Comparison of ENCODE assay signal across 8 cellular contexts in genomic region chr19:4575978-4576933, GRCh38. TPM values are rescaled to one million over a fixed set of nuclear protein-coding genes. Genes with fewer than 3 reads are reported as not detected.
DNase-seq lines count a peak whose midpoint lies in the region; TF ChIP-seq lines count a peak whose summit lies in the region.

No MANE protein-coding gene starts in this region.

- H3K9ac ChIP-seq in MM.1S (ENCODE audit: low read length) (no peak overlapping the region), stomach smooth muscle (ENCODE audit: low read length in 2 of 2) (no peak overlapping the region)

- no peaks in the 10 kb centered on the region for H3K9me3 Mint-ChIP-seq in neural crest cell

- DNase-seq in GM06990 (ENCODE audit: extremely low read depth, insufficient read length) (no peak), MM.1S (peak; percentile 37), esophagus squamous epithelium (lab: John Stamatoyannopoulos, UW) (no peak), neural crest cell (ENCODE audit: low read depth, low spot score) (peak; percentile 88), putamen (ENCODE audit: low spot score) (no peak), DMS153 treated with DMSO at 0.1 percent for 48 hours (lab: John Stamatoyannopoulos, UW; ENCODE audit: unreplicated experiment) (no peak)
- DNase-seq in activated CD8-positive, alpha-beta memory T cell treated with anti-CD3 and anti-CD28 coated beads, Interleukin-2, amount 50 U/mL, for 48 hours: peak; percentile 90

- peak overlapping the region; percentile 49 for H3K4me3 Mint-ChIP-seq in neural crest cell

- TF ChIP-seq POLR2A in esophagus squamous epithelium (IDR thresholded peaks at IDR 0.05): no peak

- H2AFZ ChIP-seq in MM.1S (ENCODE audit: low read length): no peak overlapping the region

- no peaks in the 10 kb centered on the region for H4K20me1 ChIP-seq in MM.1S (ENCODE audit: insufficient read depth, low read length)

- no peaks in the 10 kb centered on the region for H3K9me2 ChIP-seq in MM.1S (replicated peaks; ENCODE audit: insufficient read depth, low read length)

- H3K36me3 Mint-ChIP-seq in neural crest cell (ENCODE audit: low read depth): no peaks in the 10 kb centered on the region

- peaks cover 18% of the 10 kb centered on the region for H3K4me1 Mint-ChIP-seq in neural crest cell

- H3K36me3 ChIP-seq in GM06990 (ENCODE audit: control insufficient read depth, insufficient read depth, low read length): no peaks in the 10 kb centered on the region
- H3K36me3 ChIP-seq in MM.1S (replicated peaks; ENCODE audit: insufficient read depth, low read length): no peaks in the 10 kb centered on the region
- H3K36me3 ChIP-seq in esophagus squamous epithelium: no peaks in the 10 kb centered on the region
- no peaks in the 10 kb centered on the region for H3K36me3 ChIP-seq in stomach smooth muscle (ENCODE audit: control insufficient read depth in 2 of 2, insufficient read depth in 2 of 2, low read length in 2 of 2)

- H3K9me3 ChIP-seq in MM.1S (replicated peaks; ENCODE audit: insufficient read depth, low read length) (no peaks in the 10 kb centered on the region), esophagus squamous epithelium (no peaks in the 10 kb centered on the region), stomach smooth muscle (ENCODE audit: control insufficient read depth in 2 of 2, low read length in 2 of 2) (no peaks in the 10 kb centered on the region)

- no peak overlapping the region for H3K4me2 ChIP-seq in MM.1S (ENCODE audit: low read depth, low read length)

- H3F3A ChIP-seq in MM.1S (ENCODE audit: insufficient read depth, low read length): no peaks in the 10 kb centered on the region

- no peaks in the 10 kb centered on the region for H3K79me2 ChIP-seq in MM.1S (ENCODE audit: low read length)

- no peaks in the 10 kb centered on the region for H3K4me1 ChIP-seq in MM.1S (ENCODE audit: low read length)
- peaks cover 5 to 32% (median 6%) of the 10 kb centered on the region in 3 donors for H3K4me1 ChIP-seq in esophagus squamous epithelium
- peaks cover 3% of the 10 kb centered on the region for H3K4me1 ChIP-seq in stomach smooth muscle (ENCODE audit: control insufficient read depth, insufficient read depth, low read length)

- H3K27me3 ChIP-seq in GM06990 (replicated peaks; ENCODE audit: control insufficient read depth, insufficient read depth, low read length) (no peaks in the 10 kb centered on the region; the same call in none of the 2 replicates), MM.1S (replicated peaks; ENCODE audit: insufficient read depth, low read length) (peaks cover 92% of the 10 kb centered on the region), esophagus squamous epithelium (peaks cover 3 to 84% (median 15%) of the 10 kb centered on the region in 4 donors), stomach smooth muscle (ENCODE audit: control insufficient read depth in 1 of 2, insufficient read depth in 2 of 2, low read length in 2 of 2) (peaks cover 33 to 36% of the 10 kb centered on the region in 2 donors)

- H3K27ac Mint-ChIP-seq in neural crest cell (ENCODE audit: unreplicated experiment): peak overlapping the region; percentile 94

- intact Hi-C loops in esophagus squamous epithelium (cut with DNase I): loop anchor here (5.0 kb wide), 1 partner anchor 56 kb away; no protein-coding TSS in a partner anchor

- TF ChIP-seq CTCF in GM06990 (IDR thresholded peaks at IDR 0.05; ENCODE audit: insufficient read depth, low read length, poor library complexity, severe bottlenecking) (peak; percentile 78), MM.1S (IDR thresholded peaks at IDR 0.05; ENCODE audit: low read length) (peak; percentile 84), esophagus squamous epithelium (IDR thresholded peaks at IDR 0.05) (peak; percentile 47 to 74 (median 68)), neural crest cell (conservative IDR thresholded peaks at IDR 0.05) (peak; percentile 75)

- H3K27ac ChIP-seq in MM.1S (ENCODE audit: low read length) (no peak overlapping the region), esophagus squamous epithelium (peak overlapping the region in 3 of 4 donors; percentile 58 to 79 (median 77)), stomach smooth muscle (ENCODE audit: low read length) (peak overlapping the region; percentile 46)

- no peak overlapping the region for H3K4me3 ChIP-seq in GM06990 (replicated peaks; ENCODE audit: low read depth, low read length)
- no peak overlapping the region for H3K4me3 ChIP-seq in MM.1S (ENCODE audit: low read length)
- no peak overlapping the region for H3K4me3 ChIP-seq in esophagus squamous epithelium
- H3K4me3 ChIP-seq in stomach smooth muscle (ENCODE audit: low read length in 2 of 2): no peak overlapping the region

- 37 to 41% methylated on average over 14 to 17 of the region's 17 CpGs for WGBS in esophagus squamous epithelium, 2 donors

- peaks cover 30% of the 10 kb centered on the region for H3K27me3 Mint-ChIP-seq in neural crest cell (ENCODE audit: low read depth)

RNA-seq across cellular contexts. Expression of gene SEMA6B, which starts 16.8 kb away (rescaled TPM):
- total RNA-seq in esophagus squamous epithelium (1 to 10 TPM in 2 of 4 donors, under 1 TPM in 2; 0.61 to 4.3 (median 1.8) TPM), neural crest cell (21.7 and 25.3 TPM in 2 replicates)

RNA-seq across cellular contexts. Expression of gene LRG1, which starts 36.4 kb away (rescaled TPM):
- 10 to 100 TPM in 3 of 4 donors, 1 to 10 TPM in 1; 3.8 to 53.0 (median 21.1) TPM for total RNA-seq in esophagus squamous epithelium
- total RNA-seq in neural crest cell: 0.09 TPM in 2 replicates

RNA-seq across cellular contexts. Expression of gene PLIN5, which starts 41.2 kb away (rescaled TPM):
- 10 to 100 TPM in 1 of 4 donors, 1 to 10 TPM in 3; 1.9 to 12.9 (median 5.2) TPM for total RNA-seq in esophagus squamous epithelium
- total RNA-seq in neural crest cell: 4.8 TPM in 2 replicates

RNA-seq across cellular contexts. Expression of gene PLIN4, which starts 58.0 kb away (rescaled TPM):
- total RNA-seq in esophagus squamous epithelium (1 to 10 TPM; 1.4 to 6.7 (median 2.4) TPM), neural crest cell (0.30 and 0.47 TPM in 2 replicates)

Comparison
In these comparisons a context has a peak if more than half of its experiments do, and no peak if none do; other contexts are left out.
1. DNase-seq: peak in MM.1S (single experiment), activated CD8-positive, alpha-beta memory T cell treated with anti-CD3 and anti-CD28 coated beads, Interleukin-2, amount 50 U/mL, for 48 hours (single experiment) and neural crest cell (single experiment); none in GM06990 (single experiment), esophagus squamous epithelium (single experiment), putamen (single experiment) and DMS153 treated with DMSO at 0.1 percent for 48 hours (single experiment).
2. Peak in every context shown above with its lines, with median percentiles within 50 percentile points of each other: CTCF ChIP-seq.